Comparison of ENCODE assay signal across 8 cellular contexts in the genomic region with DNA sequence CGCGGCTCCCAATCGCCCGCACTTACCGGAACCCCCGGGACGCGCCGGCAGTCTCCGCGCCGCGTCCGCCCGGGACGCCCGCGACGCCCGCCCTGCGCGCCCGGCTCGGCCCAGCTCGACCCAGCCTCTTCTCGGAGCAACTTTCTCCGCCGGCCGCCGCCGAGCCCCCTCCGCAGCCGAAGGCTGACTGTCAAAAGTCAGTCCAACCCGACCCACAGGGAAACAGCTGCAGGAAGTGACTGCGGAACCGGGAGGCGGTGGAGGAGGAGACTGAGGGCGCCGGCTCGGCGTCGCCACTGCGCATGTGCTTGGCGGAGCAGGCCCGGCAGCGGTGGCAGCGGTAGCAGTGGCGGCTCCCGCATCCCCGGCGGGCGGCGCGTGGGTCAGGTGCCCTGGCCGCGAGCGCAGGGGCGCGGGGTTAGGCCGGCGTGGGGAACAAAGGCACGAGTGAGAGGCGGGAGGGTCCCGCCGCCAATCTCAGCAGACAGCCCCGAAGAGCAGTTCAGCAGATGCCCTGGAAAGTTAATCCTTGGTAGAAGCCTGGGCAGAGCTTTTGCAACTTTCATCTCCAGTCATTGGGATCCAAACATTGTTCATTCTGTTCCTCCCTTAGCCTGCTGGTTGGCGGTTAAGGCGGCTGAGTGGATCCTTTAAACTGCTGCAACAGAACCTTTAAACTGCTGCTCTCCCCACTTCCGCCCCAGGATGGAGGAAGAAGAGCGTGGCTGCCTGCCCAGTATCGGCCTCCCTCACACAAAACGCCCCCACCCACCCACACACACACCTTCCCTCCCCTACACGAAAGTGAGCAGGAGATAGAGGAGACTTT. TPM values are rescaled to one million over a fixed set of nuclear protein-coding genes. Genes with fewer than 3 reads are reported as not detected.
DNase-seq lines count a peak whose midpoint lies in the region; ATAC-seq and TF ChIP-seq lines count a peak whose summit lies in the region.

Gene ZMAT3 (minus strand): TSS at position 241 of the 829 bp plus-strand sequence. CDS start 4,057 bp downstream, outside the sequence.

- peaks cover 10% of the 10 kb centered on the region for H3K4me1 ChIP-seq in HUES64 (ENCODE audit: insufficient read depth, low read length)
- H3K4me1 ChIP-seq in OCI-LY1 (ENCODE audit: insufficient read depth, low read length, severe bottlenecking), result peaks cover 56% of the 10 kb centered on the region
- H3K4me1 ChIP-seq in mucosa of stomach (ENCODE audit: control insufficient read depth, insufficient read depth, low read length), result peaks cover 8% of the 10 kb centered on the region

- H3K9me2 ChIP-seq in OCI-LY1 (ENCODE audit: low read depth, low read length), result no peaks in the 10 kb centered on the region

- no peak for TF ChIP-seq CTCF in OCI-LY1 (IDR thresholded peaks at IDR 0.05; ENCODE audit: low read length)
- TF ChIP-seq CTCF in epithelial cell of proximal tubule (conservative IDR thresholded peaks at IDR 0.05; ENCODE audit: low read depth, low read length), result no peak

- peak within 1 kb of the TSS; percentile 77 for H3K4me3 ChIP-seq in HUES64 (ENCODE audit: low read length)
- peak within 1 kb of the TSS; percentile 90 for H3K4me3 ChIP-seq in OCI-LY1 (ENCODE audit: low read depth, low read length, poor library complexity, severe bottlenecking)
- H3K4me3 ChIP-seq in epithelial cell of proximal tubule (ENCODE audit: low read depth, low read length), result peak within 1 kb of the TSS; percentile 96
- H3K4me3 ChIP-seq in mucosa of stomach (ENCODE audit: low read length), result peak within 1 kb of the TSS; percentile 63

- H3K9ac ChIP-seq in HUES64 (ENCODE audit: low read depth, low read length) (peak within 1 kb of the TSS; percentile 71), OCI-LY1 (ENCODE audit: low read length) (peak within 1 kb of the TSS; percentile 91), mucosa of stomach (ENCODE audit: low read length) (peak within 1 kb of the TSS; percentile 73)

- ATAC-seq in GM21447 (IDR thresholded peaks at IDR 0.05; ENCODE audit: unreplicated experiment), result peak; percentile 70

- H3F3A ChIP-seq in OCI-LY1 (ENCODE audit: insufficient read depth, low read length), result no peaks in the 10 kb centered on the region

- H3K27ac ChIP-seq in HUES64 (ENCODE audit: low read depth, low read length) (no peak within 1 kb of the TSS; the same call in 1 of the 2 replicates), OCI-LY1 (ENCODE audit: low read depth, low read length, poor library complexity, severe bottlenecking) (peak within 1 kb of the TSS; percentile 92)

- peak; percentile 96 for DNase-seq in D341Med (ENCODE audit: low spot score)
- peak; percentile 82 for DNase-seq in activated T-cell treated with anti-CD3 and anti-CD28 coated beads for 24 hours (ENCODE audit: low read depth)
- DNase-seq in epithelial cell of proximal tubule (ENCODE audit: low read depth), result no peak
- DNase-seq in stimulated activated CD8-positive, alpha-beta memory T cell treated with anti-CD3 and anti-CD28 coated beads, Interleukin-7, amount 100 ng/mL, for 1 hour (ENCODE audit: low read depth in 2 of 2), result peak; percentile 61 to 66

- H3K27me3 ChIP-seq in HUES64 (ENCODE audit: insufficient read depth, low read length) (peaks cover 9% of the 10 kb centered on the region; the same call in 1 of the 2 replicates), OCI-LY1 (ENCODE audit: insufficient read depth, low read length) (no peaks in the 10 kb centered on the region), mucosa of stomach (ENCODE audit: control insufficient read depth, insufficient read depth, low read length) (no peaks in the 10 kb centered on the region)

- peaks cover 38% of the 10 kb centered on the region for H3K79me2 ChIP-seq in OCI-LY1 (ENCODE audit: insufficient read depth, low read length)

- H2AFZ ChIP-seq in OCI-LY1 (ENCODE audit: low read length), result no peak within 1 kb of the TSS

- WGBS in HUES64, result 3% methylated on average over 71 of the region's 73 CpGs

- peak within 1 kb of the TSS; percentile 99 for H3K4me2 ChIP-seq in OCI-LY1 (ENCODE audit: low read length)

- no peaks in the 10 kb centered on the region for H4K20me1 ChIP-seq in OCI-LY1 (ENCODE audit: insufficient read depth, low read length)

- H3K9me3 ChIP-seq in HUES64 (ENCODE audit: insufficient read depth, low read depth, low read length) (no peaks in the 10 kb centered on the region), OCI-LY1 (ENCODE audit: low read length) (no peaks in the 10 kb centered on the region), mucosa of stomach (ENCODE audit: control insufficient read depth, low read length) (no peaks in the 10 kb centered on the region)

- H3K36me3 ChIP-seq in HUES64 (ENCODE audit: insufficient read depth, low read length) (peaks cover 9% of the 10 kb centered on the region; the same call in 1 of the 2 replicates), OCI-LY1 (ENCODE audit: insufficient read depth, low read length) (peaks cover 14% of the 10 kb centered on the region), mucosa of stomach (ENCODE audit: control insufficient read depth, insufficient read depth, low read length) (no peaks in the 10 kb centered on the region)

RNA-seq across cellular contexts. Expression of gene ZMAT3, which starts in this region (rescaled TPM):
- polyA plus RNA-seq in HUES64 (2013, experiment 1 of 2), result 7.2 TPM
- polyA plus RNA-seq in HUES64 (2013, experiment 2 of 2), result 8.1 TPM
- total RNA-seq in epithelial cell of proximal tubule, result 4.8 and 10.2 TPM in 2 replicates
